Comparison of ENCODE assay signal across 7 cellular contexts in genomic region chr12:105256431-105256830, GRCh38. TPM values are rescaled to one million over a fixed set of nuclear protein-coding genes. Genes with fewer than 3 reads are reported as not detected.
DNase-seq lines count a peak whose midpoint lies in the region; FAIRE-seq and TF ChIP-seq lines count a peak whose summit lies in the region.
"Not testable (repeated sequence)": the region's sequence is repeated elsewhere in the genome, so short reads cannot be mapped to it uniquely, and the experiment has no call there.

No MANE protein-coding gene starts in this region.

- not testable (repeated sequence) for TF ChIP-seq CTCF in chondrocyte (IDR thresholded peaks at IDR 0.05); uterus (IDR thresholded peaks at IDR 0.05)

- not testable (repeated sequence) for H3K23ac ChIP-seq in mesenchymal stem cell (ENCODE audit: low read length in 2 of 2)

- H3K4ac ChIP-seq in mesenchymal stem cell (ENCODE audit: low read depth in 1 of 2, low read length in 2 of 2) = not testable (repeated sequence)

- H3K9ac ChIP-seq in GM23248 = peak overlapping the region; percentile 71
- H3K9ac ChIP-seq in adipocyte (ENCODE audit: low read length) = peak overlapping the region; percentile 89
- peak overlapping the region; percentile 70 for H3K9ac ChIP-seq in mesenchymal stem cell (ENCODE audit: low read length)
- not testable (repeated sequence) for H3K9ac ChIP-seq in skeletal muscle tissue (ENCODE audit: low read depth in 1 of 3, low read length in 3 of 3)

- not testable (repeated sequence) for H3K36me3 ChIP-seq in GM23248 (ENCODE audit: low read depth); adipocyte (ENCODE audit: control insufficient read depth, insufficient read depth, low read length, severe bottlenecking); mesenchymal stem cell (ENCODE audit: control insufficient read depth in 1 of 2, insufficient read depth in 2 of 2, low read depth in 1 of 2, low read length in 2 of 2); skeletal muscle tissue (ENCODE audit: control insufficient read depth in 3 of 3, insufficient read depth in 3 of 3, low read length in 3 of 3); uterus

- not testable (repeated sequence) for TF ChIP-seq POLR2A in uterus (IDR thresholded peaks at IDR 0.05)

- peak overlapping the region; percentile 37 to 42 for H3K18ac ChIP-seq in mesenchymal stem cell (ENCODE audit: low read depth in 1 of 2, low read length in 2 of 2)

- peaks cover 68% of the 10 kb centered on the region for H3K4me1 Mint-ChIP-seq in chondrocyte (ENCODE audit: low read depth)

- not testable (repeated sequence) for H3K27me3 ChIP-seq in GM23248 (replicated peaks; ENCODE audit: insufficient read depth); adipocyte (replicated peaks; ENCODE audit: control insufficient read depth, insufficient read depth, low read length); mesenchymal stem cell (ENCODE audit: control insufficient read depth in 1 of 2, insufficient read depth in 1 of 2, low read length in 2 of 2); skeletal muscle tissue (ENCODE audit: control insufficient read depth in 3 of 3, insufficient read depth in 3 of 3, low read length in 3 of 3); uterus

- H2BK120ac ChIP-seq in mesenchymal stem cell (ENCODE audit: low read depth, low read length) = not testable (repeated sequence)

- H3K9me2 ChIP-seq in GM23248 (ENCODE audit: insufficient read depth) = not testable (repeated sequence)

- 67 to 76% methylated on average over 4 to 5 of the region's 5 CpGs for WGBS in GM23248 (ENCODE audit: low coverage in 1 of 2, low lambda C conversion rate in 2 of 2, missing lambda C conversion rate in 2 of 2), 2 experiments
- WGBS in mesenchymal stem cell = 54% methylated on average over 5 of the region's 5 CpGs

- not testable (repeated sequence) for FAIRE-seq in RCC 7860 (lab: Jason Lieb, UNC)

- H4K91ac ChIP-seq in mesenchymal stem cell (ENCODE audit: low read length) = not testable (repeated sequence)

- peaks cover 70% of the 10 kb centered on the region for H3F3A ChIP-seq in GM23248 (ENCODE audit: insufficient read depth)

- not testable (repeated sequence) for H3K36me3 Mint-ChIP-seq in chondrocyte (ENCODE audit: low read depth)

- H3K79me1 ChIP-seq in mesenchymal stem cell (replicated peaks; ENCODE audit: low read length, poor library complexity, severe bottlenecking) = not testable (repeated sequence)

- H2BK12ac ChIP-seq in mesenchymal stem cell (ENCODE audit: low read length in 2 of 2) = not testable (repeated sequence)

- not testable (repeated sequence) for H3K4me3 Mint-ChIP-seq in chondrocyte (ENCODE audit: unreplicated experiment)

- H3K27ac ChIP-seq in GM23248 (peak overlapping the region; percentile 94), mesenchymal stem cell (ENCODE audit: low read length, poor library complexity, severe bottlenecking) (peak overlapping the region; percentile 62), skeletal muscle tissue (ENCODE audit: low read depth, low read length) (peak overlapping the region; percentile 54), uterus (peak overlapping the region; percentile 74 to 78)

- H3K27ac Mint-ChIP-seq in chondrocyte (ENCODE audit: unreplicated experiment) = peak overlapping the region; percentile 92

- in situ Hi-C loops in GM23248 (cut with MboI) = not testable (repeated sequence)

- H4K8ac ChIP-seq in mesenchymal stem cell (ENCODE audit: low read length) = not testable (repeated sequence)

- H2AK5ac ChIP-seq in mesenchymal stem cell (ENCODE audit: low read length, severe bottlenecking) = not testable (repeated sequence)

- not testable (repeated sequence) for H3K79me2 ChIP-seq in GM23248 (ENCODE audit: insufficient read depth)

- not testable (repeated sequence) for DNase-seq in GM23248; adipocyte (ENCODE audit: low read depth); chondrocyte (ENCODE audit: low spot score); uterus
- DNase-seq in RCC 7860 (ENCODE audit: low spot score) (peak; percentile 5), mesenchymal stem cell (peak; percentile 30)

- H3K14ac ChIP-seq in mesenchymal stem cell (ENCODE audit: low read length in 2 of 2) = not testable (repeated sequence)

- H2BK5ac ChIP-seq in mesenchymal stem cell (ENCODE audit: low read depth, low read length, poor library complexity, severe bottlenecking) = not testable (repeated sequence)

- intact Hi-C loops in uterus (cut with DNase I; ENCODE audit: low total_unique reads) = not testable (repeated sequence)

- not testable (repeated sequence) for H2BK15ac ChIP-seq in mesenchymal stem cell (ENCODE audit: low read depth, poor library complexity, severe bottlenecking)

- not testable (repeated sequence) for H3K9me3 Mint-ChIP-seq in chondrocyte (ENCODE audit: low read depth)

- H4K20me1 ChIP-seq in GM23248 (ENCODE audit: insufficient read depth) = not testable (repeated sequence)

- not testable (repeated sequence) for H3K27me3 Mint-ChIP-seq in chondrocyte (ENCODE audit: low read depth)

- not testable (repeated sequence) for H2AFZ ChIP-seq in GM23248; mesenchymal stem cell (ENCODE audit: low read depth, low read length)

- H3K9me3 ChIP-seq in GM23248 (ENCODE audit: low read depth); adipocyte (ENCODE audit: control insufficient read depth, low read length); mesenchymal stem cell (ENCODE audit: control insufficient read depth, low read length); skeletal muscle tissue (ENCODE audit: control insufficient read depth in 3 of 3, low read length in 3 of 3); uterus: not testable (repeated sequence)

- H3K4me2 ChIP-seq in GM23248 (ENCODE audit: unreplicated experiment) = peak overlapping the region; percentile 72
- H3K4me2 ChIP-seq in mesenchymal stem cell (ENCODE audit: low read length, poor library complexity, severe bottlenecking) = not testable (repeated sequence)

- H3K4me3 ChIP-seq in GM23248 (peak overlapping the region; percentile 11; the same call in 1 of the 2 replicates), adipocyte (ENCODE audit: low read length) (peak overlapping the region; percentile 42), mesenchymal stem cell (ENCODE audit: insufficient read depth in 1 of 2, low read depth in 1 of 2, low read length in 2 of 2) (peak overlapping the region in 1 of 2 experiments; percentile 5)
- H3K4me3 ChIP-seq in skeletal muscle tissue (ENCODE audit: low read length in 3 of 3); uterus: not testable (repeated sequence)

- H3K4me1 ChIP-seq in GM23248 (ENCODE audit: insufficient read depth) (peaks cover 70% of the 10 kb centered on the region), adipocyte (ENCODE audit: control insufficient read depth, insufficient read depth, low read length) (peaks cover 68% of the 10 kb centered on the region)
- H3K4me1 ChIP-seq in mesenchymal stem cell (ENCODE audit: control insufficient read depth, insufficient read depth, low read depth, low read length); skeletal muscle tissue (ENCODE audit: control insufficient read depth in 3 of 3, insufficient read depth in 3 of 3, low read length in 3 of 3); uterus: not testable (repeated sequence)

RNA-seq across cellular contexts. Expression of gene APPL2, which starts 20.5 kb away (rescaled TPM):
- 76.8 and 83.0 TPM in 2 replicates for total RNA-seq in GM23248 (2014; rRNA removed; shearing (Covaris generic))
- 119 and 122 TPM in 2 replicates for polyA plus RNA-seq in GM23248 (2016; fragmentation: Nextera tagmentation; extraction: Ambion mirVana)
- total RNA-seq in chondrocyte = 46.2 to 51.7 TPM (median 47.5 TPM) in 3 replicates
- polyA plus RNA-seq in mesenchymal stem cell (2013, experiment 1 of 2) = 14.5 TPM
- 16.6 TPM for polyA plus RNA-seq in mesenchymal stem cell (2013, experiment 2 of 2)
- total RNA-seq in skeletal muscle tissue = 27.1 TPM
- 10 to 100 TPM; 14.3 to 52.6 (median 31.4) TPM for total RNA-seq in uterus
